In genomic region chr3:38345879-38346583, GRCh38 we compare ENCODE assay signal across 1 cellular context.
TF ChIP-seq lines count a peak whose summit lies in the region.

No MANE protein-coding gene starts in this region.

TF ChIP-seq in HEK293, 187 proteins besides CTCF, POLR2A, EP300 and RAD21 (continued from another document):
- TF ChIP-seq, protein P1, sequence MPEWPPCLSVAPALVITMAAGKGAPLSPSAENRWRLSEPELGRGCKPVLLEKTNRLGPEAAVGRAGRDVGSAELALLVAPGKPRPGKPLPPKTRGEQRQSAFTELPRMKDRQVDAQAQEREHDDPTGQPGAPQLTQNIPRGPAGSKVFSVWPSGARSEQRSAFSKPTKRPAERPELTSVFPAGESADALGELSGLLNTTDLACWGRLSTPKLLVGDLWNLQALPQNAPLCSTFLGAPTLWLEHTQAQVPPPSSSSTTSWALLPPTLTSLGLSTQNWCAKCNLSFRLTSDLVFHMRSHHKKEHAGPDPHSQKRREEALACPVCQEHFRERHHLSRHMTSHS (tag by site-specific recombination; IDR thresholded peaks at IDR 0.05): no peak
